ENCODE assay signal across 15 cellular contexts in genomic region chr5:61004448-61004847, GRCh38. TPM values are rescaled to one million over a fixed set of nuclear protein-coding genes. Genes with fewer than 3 reads are reported as not detected.
A peak's percentile ranks its signal among the peaks of the same experiment; 100 is the strongest.
DNase-seq lines count a peak whose midpoint lies in the region; ATAC-seq and TF ChIP-seq lines count a peak whose summit lies in the region.
"Had no signal": no experiment of that assay in that cellular context is flagged by ENCODE, and none has a peak within 500 bp of the region (broad histone marks: within the 10 kb centered on the region; RNA-seq: fewer than 3 reads in every experiment).

No MANE protein-coding gene starts in this region.

- H2BK20ac ChIP-seq in IMR-90 (ENCODE audit: low read depth, low read length) = no peak overlapping the region

- no peak overlapping the region for H4K8ac ChIP-seq in IMR-90 (ENCODE audit: low read depth in 2 of 2, low read length in 2 of 2)

- H2BK120ac ChIP-seq in IMR-90 (ENCODE audit: low read depth, low read length) = no peak overlapping the region

- H3K4ac ChIP-seq in IMR-90 (ENCODE audit: low read depth, low read length) = no peak overlapping the region

- DNase-seq in AG09319 (ENCODE audit: extremely low read depth, low read depth) (peak; percentile 7), IMR-90 (peak; percentile 40), astrocyte of the spinal cord (ENCODE audit: low read depth, low spot score) (peak; percentile 19), thoracic aorta (ENCODE audit: low spot score) (no peak), GM13977 (ENCODE audit: low spot score) (no peak), 8988T (no peak)
- no peak for DNase-seq in activated CD4-positive, CD25-positive, alpha-beta regulatory T cell treated with anti-CD3 and anti-CD28 coated beads, Interleukin-2, amount 50 U/mL, for 72 hours
- DNase-seq in stimulated activated naive CD4-positive, alpha-beta T cell treated with Interleukin-2 at 50 U/mL for 16 hours (lab: John Stamatoyannopoulos, UW) = no peak
- DNase-seq: C1 segment of cervical spinal cord; Calu3; CD4-positive, alpha-beta T cell; DMS 273 treated with DMSO at 0.1 percent for 48 hours had no signal

- no peak overlapping the region for H3K9ac ChIP-seq in IMR-90 (ENCODE audit: low read depth, low read length)

- CTCF ChIA-PET in IMR-90 (lab: Yijun Ruan, JAX) = no interaction called here

- no peak overlapping the region for H3K56ac ChIP-seq in IMR-90 (ENCODE audit: extremely low read depth, insufficient read depth, low read length)

- H2AFZ ChIP-seq in IMR-90 (replicated peaks; ENCODE audit: low read length, poor library complexity) = no peak overlapping the region

- H3K4me3 ChIP-seq in IMR-90 (ENCODE audit: insufficient read depth, low read depth, low read length) = no peak overlapping the region
- H3K4me3 ChIP-seq in astrocyte of the spinal cord (ENCODE audit: low read depth, low read length) = no peak overlapping the region
- no peak overlapping the region for H3K4me3 ChIP-seq in thoracic aorta
- H3K4me3 ChIP-seq: K562 had no signal

- H3K27ac ChIP-seq in IMR-90 (ENCODE audit: insufficient read depth, low read length) (no peak overlapping the region), thoracic aorta (peak overlapping the region; percentile 11 to 18)
- H3K27ac ChIP-seq: HL-60 had no signal

- in situ Hi-C loops in IMR-90 (cut with MboI; ENCODE audit: low sequenced_read_pairs) (no loop called here), astrocyte of the spinal cord (cut with HindIII; ENCODE audit: low sequenced_read_pairs) (no loop called here), GM13977 (cut with MboI; ENCODE audit: low pct_unique_long_range_greater_than_20kb, low sequenced_read_pairs, unreplicated experiment) (no loop called here)

- intact Hi-C loops in IMR-90 (cut with micrococcal nuclease) = no loop called here

- ATAC-seq in IMR-90 (ENCODE audit: low read depth) = peak; percentile 70
- no peak for ATAC-seq in thoracic aorta (ENCODE audit: insufficient number of reproducible peaks, low FRiP score, low read depth)
- ATAC-seq: HCT116, K562 had no signal

- H2AK5ac ChIP-seq in IMR-90 (ENCODE audit: low read depth, low read length) = no peak overlapping the region

- no peaks in the 10 kb centered on the region for H3K27me3 ChIP-seq in IMR-90 (ENCODE audit: control insufficient read depth, insufficient read depth, low read length)
- H3K27me3 ChIP-seq in thoracic aorta (replicated peaks; ENCODE audit: insufficient read depth) = no peaks in the 10 kb centered on the region

- H4K91ac ChIP-seq in IMR-90 (ENCODE audit: insufficient read depth, low read depth, low read length) = no peak overlapping the region

- H3K36me3 ChIP-seq in IMR-90 (ENCODE audit: control insufficient read depth, insufficient read depth, low read length) (no peaks in the 10 kb centered on the region), thoracic aorta (no peaks in the 10 kb centered on the region)

- no TSS peak for BruUV-seq in IMR-90 (replicated peaks; lab: Mats Ljungman, UMichigan)

- H3K9me1 ChIP-seq in IMR-90 (ENCODE audit: insufficient read depth, low read length) = no peaks in the 10 kb centered on the region

- no peak overlapping the region for H2AK9ac ChIP-seq in IMR-90 (replicated peaks; ENCODE audit: low read depth, low read length, poor library complexity)

- TF ChIP-seq POLR2A in IMR-90 (IDR thresholded peaks at IDR 0.05; ENCODE audit: low read depth, low read length) = no peak

- H2BK5ac ChIP-seq in IMR-90 (ENCODE audit: low read depth, low read length, poor library complexity, severe bottlenecking) = no peak overlapping the region

- H4K5ac ChIP-seq in IMR-90 (ENCODE audit: low read depth, low read length) = no peak overlapping the region

- H2BK15ac ChIP-seq in IMR-90 (ENCODE audit: low read depth, low read length) = no peak overlapping the region

- H3K79me1 ChIP-seq in IMR-90 (ENCODE audit: low read depth in 1 of 2, low read length in 2 of 2) = peaks cover 0 to 4% of the 10 kb centered on the region in 2 experiments; a peak in 3 of 4 replicates

- no peak overlapping the region for H3K4me2 ChIP-seq in IMR-90 (ENCODE audit: low read depth, low read length)

- H3K14ac ChIP-seq in IMR-90 (replicated peaks; ENCODE audit: low read depth, low read length) = no peak overlapping the region

- TF ChIP-seq RAD21 in IMR-90 (IDR thresholded peaks at IDR 0.05; ENCODE audit: low read length) = no peak

- no peak overlapping the region for H3K18ac ChIP-seq in IMR-90 (ENCODE audit: low read depth, low read length)

- H3K23ac ChIP-seq in IMR-90 (ENCODE audit: low read depth, low read length) = no peak overlapping the region

- H3K9me3 ChIP-seq in IMR-90 (ENCODE audit: control insufficient read depth, insufficient read depth, low read length) = no peaks in the 10 kb centered on the region
- H3K9me3 ChIP-seq in thoracic aorta = no peaks in the 10 kb centered on the region

- dilution Hi-C loops in IMR-90 (cut with HindIII; ENCODE audit: low sequenced_read_pairs, unreplicated experiment) = no loop called here

- H3K4me1 ChIP-seq in IMR-90 (ENCODE audit: control insufficient read depth, insufficient read depth, low read length) = no peaks in the 10 kb centered on the region
- H3K4me1 ChIP-seq in thoracic aorta (ENCODE audit: control insufficient read depth in 1 of 2, low read depth in 2 of 2) = peaks cover 13 to 35% of the 10 kb centered on the region in 2 donors

- H4K20me1 ChIP-seq in IMR-90 (ENCODE audit: insufficient read depth, low read length) = no peaks in the 10 kb centered on the region

- TF ChIP-seq CTCF in AG09319 (IDR thresholded peaks at IDR 0.05; ENCODE audit: low read depth, low read length) (no peak), IMR-90 (conservative IDR thresholded peaks at IDR 0.05; ENCODE audit: low read depth, low read length) (no peak), astrocyte of the spinal cord (IDR thresholded peaks at IDR 0.05; ENCODE audit: low read depth, low read length) (no peak), thoracic aorta (IDR thresholded peaks at IDR 0.05) (no peak), GM13977 (IDR thresholded peaks at IDR 0.05; ENCODE audit: extremely low read depth, insufficient read depth, missing control alignments) (no peak)

- POLR2A ChIA-PET in IMR-90 (lab: Charles Lee; ENCODE audit: unreplicated experiment) = no interaction called here

TF ChIP-seq in IMR-90, 13 proteins besides CTCF, POLR2A, EP300 and RAD21:
- no peak for TF ChIP-seq BHLHE40 (IDR thresholded peaks at IDR 0.05; ENCODE audit: low read depth, low read length)
- TF ChIP-seq RFX5 (IDR thresholded peaks at IDR 0.05; ENCODE audit: low read depth, low read length) = no peak
- no peak for TF ChIP-seq SMC3 (IDR thresholded peaks at IDR 0.05; ENCODE audit: low read depth, low read length)
- TF ChIP-seq FOS (IDR thresholded peaks at IDR 0.05; ENCODE audit: low read depth, low read length) = no peak
- TF ChIP-seq CEBPB (IDR thresholded peaks at IDR 0.05; ENCODE audit: low read depth, low read length) = no peak
- TF ChIP-seq MAZ (IDR thresholded peaks at IDR 0.05; ENCODE audit: borderline replicate concordance, low read depth, low read length) = no peak
- TF ChIP-seq MAFK (IDR thresholded peaks at IDR 0.05; ENCODE audit: low read depth, low read length) = no peak
- no peak for TF ChIP-seq ELK1 (IDR thresholded peaks at IDR 0.05; ENCODE audit: borderline replicate concordance, low read depth, low read length)

RNA-seq across cellular contexts. Expression of gene NDUFAF2, which starts 59.4 kb away (rescaled TPM):
- 11.8 and 34.2 TPM in 2 replicates for total RNA-seq in IMR-90 (2012; rRNA removed)
- 24.7 and 27.2 TPM in 2 replicates for polyA plus RNA-seq in IMR-90 (2012; rRNA removed)
- 5.5 and 5.7 TPM in 2 replicates for polyA plus RNA-seq in IMR-90 (2012; cell fraction: cytosol; rRNA removed)
- polyA plus RNA-seq in IMR-90 (2012; cell fraction: nucleus; rRNA removed; ENCODE audit: low replicate concordance) = 1.1 and 8.6 TPM in 2 replicates
- total RNA-seq in thoracic aorta = 10 to 100 TPM; 26.0 to 32.9 TPM

RNA-seq across cellular contexts. Expression of gene ERCC8, which starts 59.6 kb away (rescaled TPM):
- 29.2 and 36.7 TPM in 2 replicates for total RNA-seq in IMR-90 (2012; rRNA removed)
- polyA plus RNA-seq in IMR-90 (2012; rRNA removed) = 9.1 and 12.6 TPM in 2 replicates
- 2.7 and 3.2 TPM in 2 replicates for polyA plus RNA-seq in IMR-90 (2012; cell fraction: cytosol; rRNA removed)
- 1.7 and 9.5 TPM in 2 replicates for polyA plus RNA-seq in IMR-90 (2012; cell fraction: nucleus; rRNA removed; ENCODE audit: low replicate concordance)
- total RNA-seq in thoracic aorta = 10 to 100 TPM; 11.0 to 13.0 TPM

Comparison
In these comparisons a context has a peak if more than half of its experiments do, and no peak if none do; other contexts are left out.
1. DNase-seq: peak in AG09319 (single experiment), IMR-90 (single experiment) and astrocyte of the spinal cord (single experiment); none in thoracic aorta (single experiment), GM13977 (single experiment), 8988T (single experiment), activated CD4-positive, CD25-positive, alpha-beta regulatory T cell treated with anti-CD3 and anti-CD28 coated beads, Interleukin-2, amount 50 U/mL, for 72 hours (single experiment) and stimulated activated naive CD4-positive, alpha-beta T cell treated with Interleukin-2 at 50 U/mL for 16 hours (single experiment).